Comparison of ENCODE assay signal across 8 cellular contexts in the genomic region with DNA sequence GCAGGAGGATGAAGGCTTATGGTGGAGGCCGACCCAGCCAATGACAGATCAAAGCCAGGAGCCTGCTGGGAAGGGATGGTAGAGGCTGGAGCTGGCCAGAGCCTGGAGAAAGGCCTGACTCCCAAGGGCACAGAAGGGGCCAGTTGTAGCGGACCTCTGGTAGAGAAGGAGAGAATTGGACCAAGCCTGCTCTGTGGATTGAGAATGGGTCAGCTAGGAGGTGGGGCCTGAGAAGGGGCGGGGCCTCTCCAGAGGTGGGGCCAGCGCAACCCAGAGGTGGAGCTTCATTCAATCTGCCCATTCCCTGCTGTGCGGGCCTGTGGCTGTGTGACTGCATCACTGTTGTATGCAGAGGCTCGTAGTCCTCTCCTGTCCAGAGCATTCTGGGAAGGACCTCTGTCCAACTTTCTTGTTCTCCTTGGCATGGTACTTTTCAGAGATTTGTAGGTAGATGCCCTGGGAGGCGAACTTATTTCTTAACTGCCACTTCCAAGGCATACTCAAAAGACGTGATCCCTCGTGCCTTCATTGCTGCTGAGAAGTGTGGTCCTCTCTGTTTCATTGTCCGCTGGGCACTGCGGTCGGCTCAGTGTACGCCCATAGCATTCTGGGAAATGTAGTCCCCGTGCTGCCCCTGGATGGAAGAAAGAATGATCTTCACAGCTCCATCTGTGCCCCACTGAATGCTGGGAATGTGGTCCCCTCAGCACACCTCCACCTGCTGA. TPM values are rescaled to one million over a fixed set of nuclear protein-coding genes. Genes with fewer than 3 reads are reported as not detected.
DNase-seq lines count a peak whose midpoint lies in the region; ATAC-seq, FAIRE-seq and TF ChIP-seq lines count a peak whose summit lies in the region.

No MANE protein-coding gene starts in this region.

- H4K8ac ChIP-seq in mesenchymal stem cell (ENCODE audit: low read length): peak overlapping the region; percentile 74

- peak overlapping the region; percentile 62 for H2AFZ ChIP-seq in mesenchymal stem cell (ENCODE audit: low read depth, low read length)

- no peaks in the 10 kb centered on the region for H3K36me3 ChIP-seq in mesenchymal stem cell (ENCODE audit: control insufficient read depth in 1 of 2, insufficient read depth in 2 of 2, low read depth in 1 of 2, low read length in 2 of 2)

- DNase-seq in A172 (ENCODE audit: low spot score): peak; percentile 55
- DNase-seq in OCI-M1 (lab: John Stamatoyannopoulos, UW): peak; percentile 78
- DNase-seq in chondrocyte (ENCODE audit: low spot score): no peak
- DNase-seq in mesenchymal stem cell: peak; percentile 93
- DNase-seq in kidney tubule cell (ENCODE audit: low spot score): no peak
- DNase-seq in frontal cortex (ENCODE audit: low spot score in 2 of 2): no peak

- peak overlapping the region; percentile 51 for H2BK120ac ChIP-seq in mesenchymal stem cell (ENCODE audit: low read depth, low read length)

- H3K4me3 ChIP-seq in mesenchymal stem cell (ENCODE audit: insufficient read depth in 1 of 2, low read depth in 1 of 2, low read length in 2 of 2): peak overlapping the region in 1 of 2 experiments; percentile 79

- H3K18ac ChIP-seq in mesenchymal stem cell (ENCODE audit: low read depth in 1 of 2, low read length in 2 of 2): peak overlapping the region; percentile 10 to 23

- peak overlapping the region; percentile 62 for H3K4me3 Mint-ChIP-seq in chondrocyte (ENCODE audit: unreplicated experiment)

- H3K79me1 ChIP-seq in mesenchymal stem cell (replicated peaks; ENCODE audit: low read length, poor library complexity, severe bottlenecking): peaks cover 3% of the 10 kb centered on the region

- H3K4ac ChIP-seq in mesenchymal stem cell (ENCODE audit: low read depth in 1 of 2, low read length in 2 of 2): peak overlapping the region in 1 of 2 experiments; percentile 9

- H2BK12ac ChIP-seq in mesenchymal stem cell (ENCODE audit: low read length in 2 of 2): peak overlapping the region; percentile 17 to 96

- no peaks in the 10 kb centered on the region for H3K27me3 Mint-ChIP-seq in chondrocyte (ENCODE audit: low read depth)

- no peaks in the 10 kb centered on the region for H3K9me3 Mint-ChIP-seq in chondrocyte (ENCODE audit: low read depth)

- H3K36me3 Mint-ChIP-seq in chondrocyte (ENCODE audit: low read depth): no peaks in the 10 kb centered on the region

- H3K23ac ChIP-seq in mesenchymal stem cell (ENCODE audit: low read length in 2 of 2): no peak overlapping the region

- H3K9ac ChIP-seq in mesenchymal stem cell (ENCODE audit: low read length): peak overlapping the region; percentile 79

- no peak overlapping the region for H2AK5ac ChIP-seq in mesenchymal stem cell (ENCODE audit: low read length, severe bottlenecking)

- ATAC-seq in GM18867 (IDR thresholded peaks at IDR 0.05; ENCODE audit: unreplicated experiment): no peak

- peak overlapping the region; percentile 63 for H3K27ac ChIP-seq in mesenchymal stem cell (ENCODE audit: low read length, poor library complexity, severe bottlenecking)

- H4K91ac ChIP-seq in mesenchymal stem cell (ENCODE audit: low read length): no peak overlapping the region

- H3K9me3 ChIP-seq in mesenchymal stem cell (ENCODE audit: control insufficient read depth, low read length): no peaks in the 10 kb centered on the region

- peak overlapping the region; percentile 4 for H3K4me2 ChIP-seq in mesenchymal stem cell (ENCODE audit: low read length, poor library complexity, severe bottlenecking)

- H3K14ac ChIP-seq in mesenchymal stem cell (ENCODE audit: low read length in 2 of 2): no peak overlapping the region

- TF ChIP-seq CTCF in chondrocyte (IDR thresholded peaks at IDR 0.05): no peak

- peaks cover 9 to 16% of the 10 kb centered on the region in 2 experiments for H3K27me3 ChIP-seq in mesenchymal stem cell (ENCODE audit: control insufficient read depth in 1 of 2, insufficient read depth in 1 of 2, low read length in 2 of 2)

- no peak overlapping the region for H2BK5ac ChIP-seq in mesenchymal stem cell (ENCODE audit: low read depth, low read length, poor library complexity, severe bottlenecking)

- peak overlapping the region; percentile 91 for H3K27ac Mint-ChIP-seq in chondrocyte (ENCODE audit: unreplicated experiment)

- FAIRE-seq in G401.6 (lab: Jason Lieb, UNC): peak; percentile 67
- FAIRE-seq in frontal cortex (lab: Jason Lieb, UNC): no peak

- WGBS in mesenchymal stem cell: 20% methylated on average over 14 of the region's 14 CpGs

- peak overlapping the region; percentile 15 for H2BK15ac ChIP-seq in mesenchymal stem cell (ENCODE audit: low read depth, poor library complexity, severe bottlenecking)

- H3K4me1 ChIP-seq in mesenchymal stem cell (ENCODE audit: control insufficient read depth, insufficient read depth, low read depth, low read length): peaks cover 17% of the 10 kb centered on the region

- H3K4me1 Mint-ChIP-seq in chondrocyte (ENCODE audit: low read depth): peaks cover 36% of the 10 kb centered on the region

RNA-seq across cellular contexts. Expression of gene GRIN2D, which starts 6.7 kb away (rescaled TPM):
- not detected in 2 replicates for total RNA-seq in A172 (2014; rRNA removed; shearing (Covaris generic))
- total RNA-seq in chondrocyte: 2.4 to 5.1 TPM (median 4.9 TPM) in 3 replicates
- 3.2 TPM for polyA plus RNA-seq in mesenchymal stem cell (2013, experiment 1 of 2)
- 2.7 TPM for polyA plus RNA-seq in mesenchymal stem cell (2013, experiment 2 of 2)
- 2.9 TPM for total RNA-seq in frontal cortex

RNA-seq across cellular contexts. Expression of gene KDELR1, which starts 8.8 kb away (rescaled TPM):
- 64.2 and 71.5 TPM in 2 replicates for total RNA-seq in A172 (2014; rRNA removed; shearing (Covaris generic))
- total RNA-seq in chondrocyte (251 to 261 TPM (median 251 TPM) in 3 replicates), frontal cortex (21.6 TPM)
- 602 TPM for polyA plus RNA-seq in mesenchymal stem cell (2013, experiment 1 of 2)
- 596 TPM for polyA plus RNA-seq in mesenchymal stem cell (2013, experiment 2 of 2)

RNA-seq across cellular contexts. Expression of gene SYNGR4, which starts 36.0 kb away (rescaled TPM):
- not detected in 2 replicates for total RNA-seq in A172 (2014; rRNA removed; shearing (Covaris generic))
- total RNA-seq in chondrocyte: not detected in 3 replicates
- polyA plus RNA-seq in mesenchymal stem cell (2013, experiment 1 of 2): not detected
- polyA plus RNA-seq in mesenchymal stem cell (2013, experiment 2 of 2): not detected
- total RNA-seq in frontal cortex: not detected

RNA-seq across cellular contexts. Expression of gene TMEM143, which starts 36.4 kb away (rescaled TPM):
- 1.8 and 2.5 TPM in 2 replicates for total RNA-seq in A172 (2014; rRNA removed; shearing (Covaris generic))
- total RNA-seq in chondrocyte (5.4 to 14.0 TPM (median 10.1 TPM) in 3 replicates), frontal cortex (3.7 TPM)
- 3.7 TPM for polyA plus RNA-seq in mesenchymal stem cell (2013, experiment 1 of 2)
- polyA plus RNA-seq in mesenchymal stem cell (2013, experiment 2 of 2): 3.8 TPM

RNA-seq across cellular contexts. Expression of gene GRWD1, which starts 45.6 kb away (rescaled TPM):
- 38.9 and 55.4 TPM in 2 replicates for total RNA-seq in A172 (2014; rRNA removed; shearing (Covaris generic))
- total RNA-seq in chondrocyte: 20.7 to 31.8 TPM (median 23.6 TPM) in 3 replicates
- polyA plus RNA-seq in mesenchymal stem cell (2013, experiment 1 of 2): 10.0 TPM
- 9.0 TPM for polyA plus RNA-seq in mesenchymal stem cell (2013, experiment 2 of 2)
- total RNA-seq in frontal cortex: 6.9 TPM

Comparison
In these comparisons a context has a peak if more than half of its experiments do, and no peak if none do; other contexts are left out.
1. DNase-seq: peak in A172 (single experiment), OCI-M1 (single experiment) and mesenchymal stem cell (single experiment); none in chondrocyte (single experiment), kidney tubule cell (single experiment) and frontal cortex (0 of 2).